1 cellular context compared by ENCODE assay signal in genomic region chr2:136905779-136906178, GRCh38.
TF ChIP-seq lines count a peak whose summit lies in the region.

No MANE protein-coding gene starts in this region.

TF ChIP-seq in H1, 55 proteins besides CTCF, POLR2A, EP300 and RAD21 (continued from another document):
- TF ChIP-seq POLR2AphosphoS5 (IDR thresholded peaks at IDR 0.05; ENCODE audit: low read depth, low read length) (no peak), CTBP2 (IDR thresholded peaks at IDR 0.05; ENCODE audit: borderline replicate concordance, insufficient read depth, insufficient read length, low read length) (no peak), SIX5 (IDR thresholded peaks at IDR 0.05; ENCODE audit: low read depth, low read length) (no peak), TAF1 (IDR thresholded peaks at IDR 0.05; ENCODE audit: low read depth, low read length) (no peak)
